Comparison of ENCODE assay signal across 8 cellular contexts in genomic region chrX:48003758-48004457, GRCh38. TPM values are rescaled to one million over a fixed set of nuclear protein-coding genes. Genes with fewer than 3 reads are reported as not detected.
DNase-seq lines count a peak whose midpoint lies in the region; ATAC-seq and TF ChIP-seq lines count a peak whose summit lies in the region.

TSS of gene ZNF182 (minus strand) at chrX:48003989. CDS start at chrX:48002609, 1,380 bp downstream.

- no peaks in the 10 kb centered on the region for H3K9me3 Mint-ChIP-seq in natural killer cell treated with Interleukin-12 subunit alpha and Interleukin-12 subunit beta and Interleukin-15 and Interleukin-18, amount 100 ng/mL, for 72 hours

- peak within 1 kb of the TSS; percentile 61 for H3K27ac ChIP-seq in RWPE1

- CTCF ChIA-PET in RWPE1 (lab: Yijun Ruan, JAX) = no interaction called here

- POLR2A ChIA-PET in RWPE1 (lab: Yijun Ruan, JAX; ENCODE audit: low non-redundant PET) = no interaction called here

- peak within 1 kb of the TSS; percentile 94 to 98 for H3K27ac Mint-ChIP-seq in natural killer cell treated with Interleukin-12 subunit alpha and Interleukin-12 subunit beta and Interleukin-15 and Interleukin-18, amount 100 ng/mL, for 72 hours

- H3K4me3 Mint-ChIP-seq in natural killer cell treated with Interleukin-12 subunit alpha and Interleukin-12 subunit beta and Interleukin-15 and Interleukin-18, amount 100 ng/mL, for 72 hours = peak within 1 kb of the TSS; percentile 99

- peaks cover 13 to 15% of the 10 kb centered on the region in 2 donors for H3K4me1 Mint-ChIP-seq in natural killer cell treated with Interleukin-12 subunit alpha and Interleukin-12 subunit beta and Interleukin-15 and Interleukin-18, amount 100 ng/mL, for 72 hours (ENCODE audit: low read depth in 2 of 2)

- no peak for TF ChIP-seq CTCF in RWPE1 (conservative IDR thresholded peaks at IDR 0.05; ENCODE audit: low read depth)

- ATAC-seq in natural killer cell treated with Interleukin-12 subunit alpha and Interleukin-12 subunit beta and Interleukin-15 and Interleukin-18, amount 100 ng/mL, for 72 hours = peak; percentile 96 to 98

- H3K36me3 Mint-ChIP-seq in natural killer cell treated with Interleukin-12 subunit alpha and Interleukin-12 subunit beta and Interleukin-15 and Interleukin-18, amount 100 ng/mL, for 72 hours = no peaks in the 10 kb centered on the region

- DNase-seq in EH (ENCODE audit: low read depth) = peak; percentile 91
- peak; percentile 52 for DNase-seq in GOT3 (lab: John Stamatoyannopoulos, UW)
- DNase-seq in LoVo (ENCODE audit: low spot score) = peak; percentile 90
- peak; percentile 87 for DNase-seq in RWPE1 (ENCODE audit: low spot score)
- DNase-seq in activated T-helper 9 cell treated with anti-CD3 and anti-CD28 coated beads, Interleukin-2, amount 50 U/mL, for 16 hours (ENCODE audit: low read depth) = peak; percentile 84
- peak; percentile 82 for DNase-seq in fibroblast of peridontal ligament (ENCODE audit: extremely low read depth)
- DNase-seq in natural killer cell treated with Interleukin-12 subunit alpha and Interleukin-12 subunit beta and Interleukin-15 and Interleukin-18, amount 100 ng/mL, for 72 hours (ENCODE audit: low spot score) = peak; percentile 91
- DNase-seq in stimulated activated naive CD4-positive, alpha-beta T cell (lab: John Stamatoyannopoulos, UW) = peak; percentile 76 to 91 (median 87)

- peaks cover 0 to 3% of the 10 kb centered on the region in 2 donors for H3K27me3 Mint-ChIP-seq in natural killer cell treated with Interleukin-12 subunit alpha and Interleukin-12 subunit beta and Interleukin-15 and Interleukin-18, amount 100 ng/mL, for 72 hours

RNA-seq across cellular contexts. Expression of gene ZNF182, which starts in this region (rescaled TPM):
- 1 to 10 TPM; 6.9 to 7.0 TPM for total RNA-seq in natural killer cell treated with Interleukin-12 subunit alpha and Interleukin-12 subunit beta and Interleukin-15 and Interleukin-18, amount 100 ng/mL, for 72 hours

Comparison
In these comparisons a context has a peak if more than half of its experiments do, and no peak if none do; other contexts are left out.
1. Peak in every context shown above with its lines: DNase-seq, ATAC-seq and H3K27ac ChIP-seq.